8 cellular contexts compared by ENCODE assay signal in genomic region chr15:91853501-91853967, GRCh38. TPM values are rescaled to one million over a fixed set of nuclear protein-coding genes. Genes with fewer than 3 reads are reported as not detected.
DNase-seq lines count a peak whose midpoint lies in the region; ATAC-seq and TF ChIP-seq lines count a peak whose summit lies in the region.

TSS of gene SLCO3A1 (plus strand) at chr15:91853708.

- peaks cover 7% of the 10 kb centered on the region for H3K27me3 Mint-ChIP-seq in activated naive CD8-positive, alpha-beta T cell treated with anti-CD3 and anti-CD28 coated beads, Interleukin-2, amount 50 U/mL, for 24 hours
- H3K27me3 Mint-ChIP-seq in progenitor cell of endocrine pancreas: peaks cover 56% of the 10 kb centered on the region

- peaks cover 0 to 34% (median 20%) of the 10 kb centered on the region in 11 experiments; a peak in 15 of 22 replicates for H3K27me3 ChIP-seq in BLaER1 treated with 17β-estradiol and CSF1 and Interleukin-3, amounts not matched to agents 10 nM and 100 nM
- H3K27me3 ChIP-seq in left ventricle myocardium inferior (ENCODE audit: low read depth) (no peaks in the 10 kb centered on the region), vagina (no peaks in the 10 kb centered on the region)

- peaks cover 62% of the 10 kb centered on the region for H3K4me1 Mint-ChIP-seq in activated naive CD8-positive, alpha-beta T cell treated with anti-CD3 and anti-CD28 coated beads, Interleukin-2, amount 50 U/mL, for 24 hours
- peaks cover 12% of the 10 kb centered on the region for H3K4me1 Mint-ChIP-seq in progenitor cell of endocrine pancreas (ENCODE audit: low read depth)

- peak within 1 kb of the TSS; percentile 91 to 100 (median 97) for H3K4me2 ChIP-seq in BLaER1 treated with 17β-estradiol and CSF1 and Interleukin-3, amounts not matched to agents 10 nM and 100 nM

- peak within 1 kb of the TSS; percentile 71 to 84 (median 78) for H3K4me3 ChIP-seq in BLaER1 treated with 17β-estradiol and CSF1 and Interleukin-3, amounts not matched to agents 10 nM and 100 nM
- H3K4me3 ChIP-seq in SK-N-MC (peak within 1 kb of the TSS; percentile 85), left ventricle myocardium inferior (peak within 1 kb of the TSS; percentile 78), vagina (peak within 1 kb of the TSS; percentile 73 to 85)

- H3K4me1 ChIP-seq in BLaER1 treated with 17β-estradiol and CSF1 and Interleukin-3, amounts not matched to agents 10 nM and 100 nM: peaks cover 54 to 74% (median 65%) of the 10 kb centered on the region in 10 experiments
- H3K4me1 ChIP-seq in left ventricle myocardium inferior (peaks cover 70% of the 10 kb centered on the region), vagina (peaks cover 53% of the 10 kb centered on the region)

- peaks cover 0 to 2% (median 0%) of the 10 kb centered on the region in 11 experiments; a peak in 1 of 22 replicates for H3K36me3 ChIP-seq in BLaER1 treated with 17β-estradiol and CSF1 and Interleukin-3, amounts not matched to agents 10 nM and 100 nM
- H3K36me3 ChIP-seq in SK-N-MC (ENCODE audit: insufficient read depth, low read length): no peaks in the 10 kb centered on the region
- H3K36me3 ChIP-seq in left ventricle myocardium inferior: peaks cover under 1% of the 10 kb centered on the region
- H3K36me3 ChIP-seq in vagina: no peaks in the 10 kb centered on the region

- no peaks in the 10 kb centered on the region for H3K36me3 Mint-ChIP-seq in activated naive CD8-positive, alpha-beta T cell treated with anti-CD3 and anti-CD28 coated beads, Interleukin-2, amount 50 U/mL, for 24 hours (ENCODE audit: low read depth)
- H3K36me3 Mint-ChIP-seq in progenitor cell of endocrine pancreas (ENCODE audit: insufficient read depth): no peaks in the 10 kb centered on the region

- TF ChIP-seq POLR2A in vagina (IDR thresholded peaks at IDR 0.05): peak in 1 of 2 donors; percentile 3

- peaks cover 14 to 47% (median 36%) of the 10 kb centered on the region in 11 experiments; a peak in 21 of 22 replicates for H4K20me1 ChIP-seq in BLaER1 treated with 17β-estradiol and CSF1 and Interleukin-3, amounts not matched to agents 10 nM and 100 nM

- H3K9me3 ChIP-seq in BLaER1 treated with 17β-estradiol and CSF1 and Interleukin-3, amounts not matched to agents 10 nM and 100 nM (replicated peaks in 1 of 11): peaks cover 0 to 5% (median 0%) of the 10 kb centered on the region in 11 experiments; a peak in 2 of 22 replicates
- H3K9me3 ChIP-seq in SK-N-MC (ENCODE audit: low read depth, low read length) (no peaks in the 10 kb centered on the region), left ventricle myocardium inferior (replicated peaks) (no peaks in the 10 kb centered on the region), vagina (no peaks in the 10 kb centered on the region)

- H3K9me3 Mint-ChIP-seq in activated naive CD8-positive, alpha-beta T cell treated with anti-CD3 and anti-CD28 coated beads, Interleukin-2, amount 50 U/mL, for 24 hours: no peaks in the 10 kb centered on the region
- H3K9me3 Mint-ChIP-seq in progenitor cell of endocrine pancreas (ENCODE audit: low read depth): no peaks in the 10 kb centered on the region

- peak within 1 kb of the TSS; percentile 81 to 97 (median 89) for H3K9ac ChIP-seq in BLaER1 treated with 17β-estradiol and CSF1 and Interleukin-3, amounts not matched to agents 10 nM and 100 nM
- peak within 1 kb of the TSS; percentile 79 for H3K9ac ChIP-seq in SK-N-MC (ENCODE audit: insufficient read length)

- DNase-seq in SK-N-MC (ENCODE audit: low read depth, low spot score): no peak
- peak; percentile 56 for DNase-seq in activated naive CD8-positive, alpha-beta T cell treated with anti-CD3 and anti-CD28 coated beads, Interleukin-2, amount 50 U/mL, for 24 hours
- DNase-seq in left ventricle myocardium inferior: peak; percentile 86
- DNase-seq in progenitor cell of endocrine pancreas (ENCODE audit: low spot score, unreplicated experiment): peak; percentile 45
- no peak for DNase-seq in vagina (ENCODE audit: extremely low spot score in 2 of 2)

- intact Hi-C loops in left ventricle myocardium inferior (cut with micrococcal nuclease) (loop anchor here (10.0 kb wide), 1 partner anchor 221 kb away; no protein-coding TSS in a partner anchor), vagina (cut with DNase I) (no loop called here)

- peak within 1 kb of the TSS; percentile 74 for H3K27ac Mint-ChIP-seq in activated naive CD8-positive, alpha-beta T cell treated with anti-CD3 and anti-CD28 coated beads, Interleukin-2, amount 50 U/mL, for 24 hours
- H3K27ac Mint-ChIP-seq in progenitor cell of endocrine pancreas: no peak within 1 kb of the TSS

- peak within 1 kb of the TSS; percentile 79 to 97 (median 86) for H3K27ac ChIP-seq in BLaER1 treated with 17β-estradiol and CSF1 and Interleukin-3, amounts not matched to agents 10 nM and 100 nM
- H3K27ac ChIP-seq in SK-N-MC (no peak within 1 kb of the TSS), left ventricle myocardium inferior (replicated peaks) (peak within 1 kb of the TSS; percentile 99), vagina (peak within 1 kb of the TSS; percentile 98)

- peak within 1 kb of the TSS; percentile 78 for H3K4me3 Mint-ChIP-seq in activated naive CD8-positive, alpha-beta T cell treated with anti-CD3 and anti-CD28 coated beads, Interleukin-2, amount 50 U/mL, for 24 hours
- peak within 1 kb of the TSS; percentile 73 for H3K4me3 Mint-ChIP-seq in progenitor cell of endocrine pancreas (ENCODE audit: low read depth)

- ATAC-seq in GM19455 (IDR thresholded peaks at IDR 0.05; ENCODE audit: unreplicated experiment): peak; percentile 22
- peak; percentile 4 for ATAC-seq in HG03571 (IDR thresholded peaks at IDR 0.05; ENCODE audit: unreplicated experiment)
- ATAC-seq in activated naive CD8-positive, alpha-beta T cell treated with anti-CD3 and anti-CD28 coated beads, Interleukin-2, amount 50 U/mL, for 24 hours: peak; percentile 23

- TF ChIP-seq CTCF in left ventricle myocardium inferior (IDR thresholded peaks at IDR 0.05; ENCODE audit: borderline replicate concordance) (no peak), progenitor cell of endocrine pancreas (IDR thresholded peaks at IDR 0.05; ENCODE audit: unreplicated experiment) (no peak), vagina (IDR thresholded peaks at IDR 0.05) (no peak)

RNA-seq across cellular contexts. Expression of gene SLCO3A1, which starts in this region (rescaled TPM):
- total RNA-seq in left ventricle myocardium inferior (56.8 TPM), progenitor cell of endocrine pancreas (4.8 and 7.7 TPM in 2 replicates), vagina (65.8 TPM)

Comparison
In these comparisons a context has a peak if more than half of its experiments do, and no peak if none do; other contexts are left out.
1. DNase-seq: peak in activated naive CD8-positive, alpha-beta T cell treated with anti-CD3 and anti-CD28 coated beads, Interleukin-2, amount 50 U/mL, for 24 hours (single experiment), left ventricle myocardium inferior (single experiment) and progenitor cell of endocrine pancreas (single experiment); none in SK-N-MC (single experiment) and vagina (0 of 2).
2. Peak in every context shown above with its lines, with median percentiles within 50 percentile points of each other: H3K4me3 ChIP-seq and ATAC-seq.